Comparison of ENCODE assay signal across 18 cellular contexts in genomic region chr11:36364551-36364950, GRCh38.
A peak's percentile ranks its signal among the peaks of the same experiment; 100 is the strongest.
DNase-seq lines count a peak whose midpoint lies in the region; ATAC-seq and TF ChIP-seq lines count a peak whose summit lies in the region.
"Had no signal": no experiment of that assay in that cellular context is flagged by ENCODE, and none has a peak within 500 bp of the region (broad histone marks: within the 10 kb centered on the region; RNA-seq: fewer than 3 reads in every experiment).

No MANE protein-coding gene starts in this region.

- H3K9me3 Mint-ChIP-seq in stimulated activated effector memory CD8-positive, alpha-beta T cell treated with anti-CD3 and anti-CD28 coated beads, Interleukin-12 subunit alpha, Interleukin-12 subunit beta, amount 100 ng/mL, for 72 hours, result no peaks in the 10 kb centered on the region
- H3K9me3 Mint-ChIP-seq: activated naive CD4-positive, alpha-beta T cell treated with anti-CD3 and anti-CD28 coated beads, Interleukin-2, amount 10 ng/mL, durations not matched to agents 7 days and 5 days had no signal

- H3K27ac ChIP-seq in WERI-Rb-1, result peak overlapping the region; percentile 53
- H3K27ac ChIP-seq: body of pancreas, thoracic aorta had no signal

- no peaks in the 10 kb centered on the region for H3K9me3 ChIP-seq in WERI-Rb-1 (ENCODE audit: severe bottlenecking)
- H3K9me3 ChIP-seq: body of pancreas, thoracic aorta had no signal

- no peak overlapping the region for H3K4me3 ChIP-seq in WERI-Rb-1 (ENCODE audit: low read depth, low read length)
- H3K4me3 ChIP-seq: body of pancreas, thoracic aorta had no signal

- H3K36me3 ChIP-seq in WERI-Rb-1, result no peaks in the 10 kb centered on the region
- H3K36me3 ChIP-seq: thoracic aorta had no signal

- no peaks in the 10 kb centered on the region for H3K27me3 ChIP-seq in WERI-Rb-1 (ENCODE audit: insufficient read depth, low read depth, severe bottlenecking)
- H3K27me3 ChIP-seq: body of pancreas had no signal

- H3K4me1 Mint-ChIP-seq in stimulated activated effector memory CD8-positive, alpha-beta T cell treated with anti-CD3 and anti-CD28 coated beads, Interleukin-12 subunit alpha, Interleukin-12 subunit beta, amount 100 ng/mL, for 72 hours, result peaks cover 42% of the 10 kb centered on the region

- no peak for ATAC-seq in stimulated activated effector memory CD8-positive, alpha-beta T cell treated with anti-CD3 and anti-CD28 coated beads, Interleukin-12 subunit alpha, Interleukin-12 subunit beta, amount 100 ng/mL, for 72 hours
- ATAC-seq: activated CD4-positive, alpha-beta T cell treated with anti-CD3 and anti-CD28 coated beads for 36 hours; body of pancreas; left lobe of liver had no signal

- no peak for TF ChIP-seq CTCF in WERI-Rb-1 (IDR thresholded peaks at IDR 0.05; ENCODE audit: low read depth, low read length)

- no peaks in the 10 kb centered on the region for H3K36me3 Mint-ChIP-seq in stimulated activated effector memory CD8-positive, alpha-beta T cell treated with anti-CD3 and anti-CD28 coated beads, Interleukin-12 subunit alpha, Interleukin-12 subunit beta, amount 100 ng/mL, for 72 hours
- H3K36me3 Mint-ChIP-seq: activated naive CD4-positive, alpha-beta T cell treated with anti-CD3 and anti-CD28 coated beads, Interleukin-2, amount 10 ng/mL, durations not matched to agents 7 days and 5 days had no signal

- no peak overlapping the region for H3K4me3 Mint-ChIP-seq in stimulated activated effector memory CD8-positive, alpha-beta T cell treated with anti-CD3 and anti-CD28 coated beads, Interleukin-12 subunit alpha, Interleukin-12 subunit beta, amount 100 ng/mL, for 72 hours
- H3K4me3 Mint-ChIP-seq: activated CD4-positive, alpha-beta T cell treated with anti-CD3 and anti-CD28 coated beads for 36 hours; activated naive CD4-positive, alpha-beta T cell treated with anti-CD3 and anti-CD28 coated beads, Interleukin-2, amount 10 ng/mL, durations not matched to agents 7 days and 5 days had no signal

- DNase-seq in HT1080 (ENCODE audit: low read depth) (peak; percentile 44), WERI-Rb-1 (no peak), glomerular visceral epithelial cell (ENCODE audit: extremely low spot score) (peak; percentile 31), NCI-H1436 treated with DMSO at 0.1 percent for 48 hours (lab: John Stamatoyannopoulos, UW) (no peak), AML-193 (lab: John Stamatoyannopoulos, UW) (no peak), NAMALWA (ENCODE audit: low spot score) (no peak)
- DNase-seq in stimulated activated effector memory CD8-positive, alpha-beta T cell treated with anti-CD3 and anti-CD28 coated beads, Interleukin-12 subunit alpha, Interleukin-12 subunit beta, amount 100 ng/mL, for 72 hours (ENCODE audit: low spot score in 2 of 2), result no peak
- DNase-seq: activated CD4-positive, alpha-beta T cell treated with anti-CD3 and anti-CD28 coated beads for 36 hours; activated naive CD4-positive, alpha-beta T cell treated with anti-CD3 and anti-CD28 coated beads, Interleukin-2, amount 10 ng/mL, durations not matched to agents 7 days and 5 days; body of pancreas; hypothalamus; NCI-H1417; NCI-H345; posterior cingulate gyrus; SHP77 treated with DMSO at 0.1 percent for 48 hours; stimulated activated CD4-positive, alpha-beta T cell treated with anti-CD3 and anti-CD28 coated beads, Interleukin-4, amount 100 ng/mL, for 4 hours had no signal

- H3K27ac Mint-ChIP-seq in stimulated activated effector memory CD8-positive, alpha-beta T cell treated with anti-CD3 and anti-CD28 coated beads, Interleukin-12 subunit alpha, Interleukin-12 subunit beta, amount 100 ng/mL, for 72 hours, result peak overlapping the region; percentile 7
- H3K27ac Mint-ChIP-seq: activated CD4-positive, alpha-beta T cell treated with anti-CD3 and anti-CD28 coated beads for 36 hours; activated naive CD4-positive, alpha-beta T cell treated with anti-CD3 and anti-CD28 coated beads, Interleukin-2, amount 10 ng/mL, durations not matched to agents 7 days and 5 days had no signal

Comparison
In these comparisons a context has a peak if more than half of its experiments do, and no peak if none do; other contexts are left out.
1. DNase-seq: peak in HT1080 (single experiment) and glomerular visceral epithelial cell (single experiment); none in WERI-Rb-1 (single experiment), stimulated activated effector memory CD8-positive, alpha-beta T cell treated with anti-CD3 and anti-CD28 coated beads, Interleukin-12 subunit alpha, Interleukin-12 subunit beta, amount 100 ng/mL, for 72 hours (0 of 2), NCI-H1436 treated with DMSO at 0.1 percent for 48 hours (single experiment), AML-193 (0 of 2) and NAMALWA (single experiment).